1 cellular context compared by ENCODE assay signal in genomic region chr19:16620584-16620983, GRCh38.
TF ChIP-seq lines count a peak whose summit lies in the region.

No MANE protein-coding gene starts in this region.

TF ChIP-seq in IMR-90, 13 proteins besides CTCF, POLR2A, EP300 and RAD21:
- no peak for TF ChIP-seq RFX5 (IDR thresholded peaks at IDR 0.05; ENCODE audit: low read depth, low read length)
- peak; percentile 15; the same call in 1 of the 2 replicates for TF ChIP-seq MAFK (IDR thresholded peaks at IDR 0.05; ENCODE audit: low read depth, low read length)
